1 cellular context compared by ENCODE assay signal in the genomic region with DNA sequence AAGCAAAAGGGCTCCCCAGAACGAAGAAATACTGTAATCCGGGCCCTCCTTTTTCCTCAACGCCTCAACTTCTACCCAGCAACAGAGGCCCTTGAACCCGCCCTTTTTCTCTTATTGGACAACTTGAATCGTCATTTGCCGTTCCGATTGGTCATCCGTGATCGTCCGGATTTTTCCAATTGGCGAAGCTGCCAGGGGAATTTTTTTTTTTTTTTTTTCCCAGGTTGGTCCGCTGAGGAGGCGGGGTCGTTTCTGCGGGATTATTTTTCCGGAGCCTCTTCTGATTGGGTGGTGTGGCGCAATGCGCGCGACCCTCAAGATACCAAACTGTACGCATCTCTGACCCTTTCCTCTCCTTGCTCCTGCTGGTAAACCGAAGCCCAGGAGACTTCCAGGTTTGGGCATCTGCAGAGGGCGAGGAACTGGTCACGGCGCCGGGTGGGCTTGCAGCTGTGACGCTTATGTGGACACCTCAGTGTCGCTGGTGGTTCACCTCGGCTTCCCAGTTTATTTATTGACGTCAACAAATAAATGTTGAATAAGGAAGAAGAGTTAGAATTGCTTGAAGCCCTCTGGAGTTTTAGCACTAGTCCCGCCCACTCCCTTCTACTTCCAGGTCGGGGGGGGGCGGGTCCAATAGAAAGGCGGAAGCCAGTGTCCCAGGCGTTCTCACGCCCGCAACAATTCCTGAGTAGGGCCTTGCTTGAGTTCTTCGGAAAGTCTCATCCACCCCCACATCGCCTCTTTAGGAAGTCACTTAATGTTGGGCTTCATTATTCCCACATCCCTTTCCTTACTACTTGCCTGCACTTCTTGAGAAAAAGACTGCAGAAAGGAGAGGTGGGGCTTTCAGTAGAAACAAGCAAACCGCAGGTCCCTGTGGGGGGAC.
TF ChIP-seq lines count a peak whose summit lies in the region.

A gene with protein sequence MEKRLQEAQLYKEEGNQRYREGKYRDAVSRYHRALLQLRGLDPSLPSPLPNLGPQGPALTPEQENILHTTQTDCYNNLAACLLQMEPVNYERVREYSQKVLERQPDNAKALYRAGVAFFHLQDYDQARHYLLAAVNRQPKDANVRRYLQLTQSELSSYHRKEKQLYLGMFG (plus strand): TSS at position 654 of the 889 bp plus-strand sequence. CDS start 363 bp downstream, outside the sequence.

TF ChIP-seq in H1, 55 proteins besides CTCF, POLR2A, EP300 and RAD21 (continued from another document):
- TF ChIP-seq ASH2L (IDR thresholded peaks at IDR 0.05; ENCODE audit: low read length) (no peak), SP2 (IDR thresholded peaks at IDR 0.05; ENCODE audit: low read length) (peak; percentile 35), POLR2AphosphoS5 (IDR thresholded peaks at IDR 0.05; ENCODE audit: low read depth, low read length) (peak; percentile 32), SRF (IDR thresholded peaks at IDR 0.05; ENCODE audit: low read depth, low read length) (no peak), RXRA (IDR thresholded peaks at IDR 0.05; ENCODE audit: insufficient read depth, low read depth, low read length) (no peak), NANOG (IDR thresholded peaks at IDR 0.05; ENCODE audit: insufficient read depth, low read depth, low read length, poor library complexity, severe bottlenecking) (no peak), SUZ12 (IDR thresholded peaks at IDR 0.05; ENCODE audit: low read length) (no peak), RNF2 (IDR thresholded peaks at IDR 0.05; ENCODE audit: borderline replicate concordance, low read depth, low read length, missing control alignments, poor library complexity, severe bottlenecking) (no peak), SP4 (IDR thresholded peaks at IDR 0.05; ENCODE audit: low read length) (peak; percentile 16; the same call in 1 of the 2 replicates), TAF1 (IDR thresholded peaks at IDR 0.05; ENCODE audit: low read depth, low read length) (no peak; the same call in 1 of the 2 replicates), HDAC6 (IDR thresholded peaks at IDR 0.05; ENCODE audit: low read depth, low read length) (no peak), CREB1 (IDR thresholded peaks at IDR 0.05) (peak; percentile 54; the same call in 1 of the 2 replicates), SAP30 (IDR thresholded peaks at IDR 0.05; ENCODE audit: insufficient read depth, insufficient replicate concordance, low read length) (peak; percentile 92), JUN (IDR thresholded peaks at IDR 0.05; ENCODE audit: low read depth, low read length) (no peak), MAFK (IDR thresholded peaks at IDR 0.05; ENCODE audit: low read depth, low read length) (no peak), TAF7 (optimal IDR thresholded peaks at IDR 0.05; ENCODE audit: borderline replicate concordance, low read depth, low read length) (no peak), BACH1 (IDR thresholded peaks at IDR 0.05; ENCODE audit: low read length) (no peak), TBP (IDR thresholded peaks at IDR 0.05; ENCODE audit: low read depth, low read length) (peak; percentile 61), NRF1 (IDR thresholded peaks at IDR 0.05; ENCODE audit: low read depth, low read length) (0 out of 2 replicates have a peak, but pooled peaks have one; percentile 10), ZNF274 (IDR thresholded peaks at IDR 0.05; ENCODE audit: borderline replicate concordance, extremely low read depth, low read length) (no peak), KDM1A (IDR thresholded peaks at IDR 0.05; ENCODE audit: borderline replicate concordance, low read length) (no peak), KDM4A (IDR thresholded peaks at IDR 0.05; ENCODE audit: low read depth, low read length, severe bottlenecking) (peak; percentile 25), CHD2 (IDR thresholded peaks at IDR 0.05; ENCODE audit: low read length) (peak; percentile 74), BCL11A (IDR thresholded peaks at IDR 0.05; ENCODE audit: low read depth in 2 of 2, low read length in 2 of 2) (no peak), CEBPB (IDR thresholded peaks at IDR 0.05; ENCODE audit: low read depth, low read length) (peak; percentile 65; the same call in 1 of the 2 replicates), BRCA1 (IDR thresholded peaks at IDR 0.05; ENCODE audit: low read depth, low read length) (no peak), HDAC2 (IDR thresholded peaks at IDR 0.05; ENCODE audit: borderline replicate concordance in 1 of 2, low read depth in 2 of 2, low read length in 2 of 2) (no peak; a peak in 1 of 4 replicates), CHD1 (IDR thresholded peaks at IDR 0.05; ENCODE audit: low read depth, low read length) (no peak), CTBP2 (IDR thresholded peaks at IDR 0.05; ENCODE audit: borderline replicate concordance, insufficient read depth, insufficient read length, low read length) (no peak), SIX5 (IDR thresholded peaks at IDR 0.05; ENCODE audit: low read depth, low read length) (no peak), POU5F1 (IDR thresholded peaks at IDR 0.05; ENCODE audit: low read depth, low read length) (no peak), TCF12 (IDR thresholded peaks at IDR 0.05; ENCODE audit: low read depth, low read length) (no peak), RBBP5 (IDR thresholded peaks at IDR 0.05; ENCODE audit: borderline replicate concordance, low read depth, low read length) (peak; percentile 10; the same call in 1 of the 2 replicates), EGR1 (IDR thresholded peaks at IDR 0.05; ENCODE audit: borderline replicate concordance, low read depth, low read length) (no peak), SP1 (IDR thresholded peaks at IDR 0.05; ENCODE audit: low read depth, low read length) (peak; percentile 95), TEAD4 (IDR thresholded peaks at IDR 0.05; ENCODE audit: low read depth, low read length) (no peak), CBX8 (IDR thresholded peaks at IDR 0.05; ENCODE audit: borderline replicate concordance, low read depth, low read length) (no peak), GTF2F1 (IDR thresholded peaks at IDR 0.05; ENCODE audit: borderline replicate concordance, low read depth, low read length) (no peak), GABPA (IDR thresholded peaks at IDR 0.05; ENCODE audit: borderline replicate concordance, insufficient read depth, low read length) (peak; percentile 89), PHF8 (conservative IDR thresholded peaks at IDR 0.05; ENCODE audit: low read depth, low read length) (peak; percentile 52), KDM5A (IDR thresholded peaks at IDR 0.05; ENCODE audit: low read length) (no peak), SIRT6 (IDR thresholded peaks at IDR 0.05; ENCODE audit: low read length) (no peak), JUND (IDR thresholded peaks at IDR 0.05; ENCODE audit: low read length) (no peak), CBX5 (IDR thresholded peaks at IDR 0.05; ENCODE audit: low read depth, low read length) (no peak)
- TF ChIP-seq, protein P1, sequence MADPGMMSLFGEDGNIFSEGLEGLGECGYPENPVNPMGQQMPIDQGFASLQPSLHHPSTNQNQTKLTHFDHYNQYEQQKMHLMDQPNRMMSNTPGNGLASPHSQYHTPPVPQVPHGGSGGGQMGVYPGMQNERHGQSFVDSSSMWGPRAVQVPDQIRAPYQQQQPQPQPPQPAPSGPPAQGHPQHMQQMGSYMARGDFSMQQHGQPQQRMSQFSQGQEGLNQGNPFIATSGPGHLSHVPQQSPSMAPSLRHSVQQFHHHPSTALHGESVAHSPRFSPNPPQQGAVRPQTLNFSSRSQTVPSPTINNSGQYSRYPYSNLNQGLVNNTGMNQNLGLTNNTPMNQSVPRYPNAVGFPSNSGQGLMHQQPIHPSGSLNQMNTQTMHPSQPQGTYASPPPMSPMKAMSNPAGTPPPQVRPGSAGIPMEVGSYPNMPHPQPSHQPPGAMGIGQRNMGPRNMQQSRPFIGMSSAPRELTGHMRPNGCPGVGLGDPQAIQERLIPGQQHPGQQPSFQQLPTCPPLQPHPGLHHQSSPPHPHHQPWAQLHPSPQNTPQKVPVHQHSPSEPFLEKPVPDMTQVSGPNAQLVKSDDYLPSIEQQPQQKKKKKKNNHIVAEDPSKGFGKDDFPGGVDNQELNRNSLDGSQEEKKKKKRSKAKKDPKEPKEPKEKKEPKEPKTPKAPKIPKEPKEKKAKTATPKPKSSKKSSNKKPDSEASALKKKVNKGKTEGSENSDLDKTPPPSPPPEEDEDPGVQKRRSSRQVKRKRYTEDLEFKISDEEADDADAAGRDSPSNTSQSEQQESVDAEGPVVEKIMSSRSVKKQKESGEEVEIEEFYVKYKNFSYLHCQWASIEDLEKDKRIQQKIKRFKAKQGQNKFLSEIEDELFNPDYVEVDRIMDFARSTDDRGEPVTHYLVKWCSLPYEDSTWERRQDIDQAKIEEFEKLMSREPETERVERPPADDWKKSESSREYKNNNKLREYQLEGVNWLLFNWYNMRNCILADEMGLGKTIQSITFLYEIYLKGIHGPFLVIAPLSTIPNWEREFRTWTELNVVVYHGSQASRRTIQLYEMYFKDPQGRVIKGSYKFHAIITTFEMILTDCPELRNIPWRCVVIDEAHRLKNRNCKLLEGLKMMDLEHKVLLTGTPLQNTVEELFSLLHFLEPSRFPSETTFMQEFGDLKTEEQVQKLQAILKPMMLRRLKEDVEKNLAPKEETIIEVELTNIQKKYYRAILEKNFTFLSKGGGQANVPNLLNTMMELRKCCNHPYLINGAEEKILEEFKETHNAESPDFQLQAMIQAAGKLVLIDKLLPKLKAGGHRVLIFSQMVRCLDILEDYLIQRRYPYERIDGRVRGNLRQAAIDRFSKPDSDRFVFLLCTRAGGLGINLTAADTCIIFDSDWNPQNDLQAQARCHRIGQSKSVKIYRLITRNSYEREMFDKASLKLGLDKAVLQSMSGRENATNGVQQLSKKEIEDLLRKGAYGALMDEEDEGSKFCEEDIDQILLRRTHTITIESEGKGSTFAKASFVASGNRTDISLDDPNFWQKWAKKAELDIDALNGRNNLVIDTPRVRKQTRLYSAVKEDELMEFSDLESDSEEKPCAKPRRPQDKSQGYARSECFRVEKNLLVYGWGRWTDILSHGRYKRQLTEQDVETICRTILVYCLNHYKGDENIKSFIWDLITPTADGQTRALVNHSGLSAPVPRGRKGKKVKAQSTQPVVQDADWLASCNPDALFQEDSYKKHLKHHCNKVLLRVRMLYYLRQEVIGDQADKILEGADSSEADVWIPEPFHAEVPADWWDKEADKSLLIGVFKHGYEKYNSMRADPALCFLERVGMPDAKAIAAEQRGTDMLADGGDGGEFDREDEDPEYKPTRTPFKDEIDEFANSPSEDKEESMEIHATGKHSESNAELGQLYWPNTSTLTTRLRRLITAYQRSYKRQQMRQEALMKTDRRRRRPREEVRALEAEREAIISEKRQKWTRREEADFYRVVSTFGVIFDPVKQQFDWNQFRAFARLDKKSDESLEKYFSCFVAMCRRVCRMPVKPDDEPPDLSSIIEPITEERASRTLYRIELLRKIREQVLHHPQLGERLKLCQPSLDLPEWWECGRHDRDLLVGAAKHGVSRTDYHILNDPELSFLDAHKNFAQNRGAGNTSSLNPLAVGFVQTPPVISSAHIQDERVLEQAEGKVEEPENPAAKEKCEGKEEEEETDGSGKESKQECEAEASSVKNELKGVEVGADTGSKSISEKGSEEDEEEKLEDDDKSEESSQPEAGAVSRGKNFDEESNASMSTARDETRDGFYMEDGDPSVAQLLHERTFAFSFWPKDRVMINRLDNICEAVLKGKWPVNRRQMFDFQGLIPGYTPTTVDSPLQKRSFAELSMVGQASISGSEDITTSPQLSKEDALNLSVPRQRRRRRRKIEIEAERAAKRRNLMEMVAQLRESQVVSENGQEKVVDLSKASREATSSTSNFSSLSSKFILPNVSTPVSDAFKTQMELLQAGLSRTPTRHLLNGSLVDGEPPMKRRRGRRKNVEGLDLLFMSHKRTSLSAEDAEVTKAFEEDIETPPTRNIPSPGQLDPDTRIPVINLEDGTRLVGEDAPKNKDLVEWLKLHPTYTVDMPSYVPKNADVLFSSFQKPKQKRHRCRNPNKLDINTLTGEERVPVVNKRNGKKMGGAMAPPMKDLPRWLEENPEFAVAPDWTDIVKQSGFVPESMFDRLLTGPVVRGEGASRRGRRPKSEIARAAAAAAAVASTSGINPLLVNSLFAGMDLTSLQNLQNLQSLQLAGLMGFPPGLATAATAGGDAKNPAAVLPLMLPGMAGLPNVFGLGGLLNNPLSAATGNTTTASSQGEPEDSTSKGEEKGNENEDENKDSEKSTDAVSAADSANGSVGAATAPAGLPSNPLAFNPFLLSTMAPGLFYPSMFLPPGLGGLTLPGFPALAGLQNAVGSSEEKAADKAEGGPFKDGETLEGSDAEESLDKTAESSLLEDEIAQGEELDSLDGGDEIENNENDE (IDR thresholded peaks at IDR 0.05; ENCODE audit: insufficient replicate concordance, low read length), result no peak
- TF ChIP-seq, protein P2, sequence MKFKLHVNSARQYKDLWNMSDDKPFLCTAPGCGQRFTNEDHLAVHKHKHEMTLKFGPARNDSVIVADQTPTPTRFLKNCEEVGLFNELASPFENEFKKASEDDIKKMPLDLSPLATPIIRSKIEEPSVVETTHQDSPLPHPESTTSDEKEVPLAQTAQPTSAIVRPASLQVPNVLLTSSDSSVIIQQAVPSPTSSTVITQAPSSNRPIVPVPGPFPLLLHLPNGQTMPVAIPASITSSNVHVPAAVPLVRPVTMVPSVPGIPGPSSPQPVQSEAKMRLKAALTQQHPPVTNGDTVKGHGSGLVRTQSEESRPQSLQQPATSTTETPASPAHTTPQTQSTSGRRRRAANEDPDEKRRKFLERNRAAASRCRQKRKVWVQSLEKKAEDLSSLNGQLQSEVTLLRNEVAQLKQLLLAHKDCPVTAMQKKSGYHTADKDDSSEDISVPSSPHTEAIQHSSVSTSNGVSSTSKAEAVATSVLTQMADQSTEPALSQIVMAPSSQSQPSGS (IDR thresholded peaks at IDR 0.05; ENCODE audit: low read length), result no peak
- TF ChIP-seq, protein P3, sequence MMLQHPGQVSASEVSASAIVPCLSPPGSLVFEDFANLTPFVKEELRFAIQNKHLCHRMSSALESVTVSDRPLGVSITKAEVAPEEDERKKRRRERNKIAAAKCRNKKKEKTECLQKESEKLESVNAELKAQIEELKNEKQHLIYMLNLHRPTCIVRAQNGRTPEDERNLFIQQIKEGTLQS (IDR thresholded peaks at IDR 0.05; ENCODE audit: insufficient read depth, low read depth, low read length), result no peak
- TF ChIP-seq, protein P4, sequence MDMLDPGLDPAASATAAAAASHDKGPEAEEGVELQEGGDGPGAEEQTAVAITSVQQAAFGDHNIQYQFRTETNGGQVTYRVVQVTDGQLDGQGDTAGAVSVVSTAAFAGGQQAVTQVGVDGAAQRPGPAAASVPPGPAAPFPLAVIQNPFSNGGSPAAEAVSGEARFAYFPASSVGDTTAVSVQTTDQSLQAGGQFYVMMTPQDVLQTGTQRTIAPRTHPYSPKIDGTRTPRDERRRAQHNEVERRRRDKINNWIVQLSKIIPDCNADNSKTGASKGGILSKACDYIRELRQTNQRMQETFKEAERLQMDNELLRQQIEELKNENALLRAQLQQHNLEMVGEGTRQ (IDR thresholded peaks at IDR 0.05; ENCODE audit: low read length), result no peak
- TF ChIP-seq, protein P5, sequence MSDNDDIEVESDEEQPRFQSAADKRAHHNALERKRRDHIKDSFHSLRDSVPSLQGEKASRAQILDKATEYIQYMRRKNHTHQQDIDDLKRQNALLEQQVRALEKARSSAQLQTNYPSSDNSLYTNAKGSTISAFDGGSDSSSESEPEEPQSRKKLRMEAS (IDR thresholded peaks at IDR 0.05), result no peak
